ENCODE assay signal across 21 cellular contexts in genomic region chr3:71276531-71276930, GRCh38.
"Had no signal": no experiment of that assay in that cellular context is flagged by ENCODE, and none has a peak within 500 bp of the region (broad histone marks: within the 10 kb centered on the region; RNA-seq: fewer than 3 reads in every experiment).

No MANE protein-coding gene starts in this region.

- FAIRE-seq: endometrium, frontal cortex had no signal

- H3K27ac ChIP-seq: heart left ventricle, neutrophil, psoas muscle, right lobe of liver, tibial artery, upper lobe of left lung, uterus had no signal

- H3K4me3 ChIP-seq: heart left ventricle, lung, psoas muscle, right lobe of liver, tibial artery, upper lobe of left lung, uterus had no signal

- H3K9me3 ChIP-seq: heart left ventricle, neutrophil, psoas muscle, right lobe of liver, tibial artery, upper lobe of left lung, uterus had no signal

- H3K4me1 ChIP-seq: heart left ventricle, psoas muscle, right lobe of liver, tibial artery, upper lobe of left lung, uterus had no signal

- DNase-seq: effector memory CD4-positive, alpha-beta T cell; heart left ventricle; hippocampal formation; left colon; left ventricle myocardium superior; mesenchymal stem cell; midbrain; psoas muscle; retina; right lobe of liver; stimulated activated CD4-positive, alpha-beta T cell treated with anti-CD3 and anti-CD28 coated beads, Interleukin-4, amount 100 ng/mL, for 1 hour; stimulated activated CD8-positive, alpha-beta memory T cell treated with anti-CD3 and anti-CD28 coated beads, Interleukin-4, amount 100 ng/mL, for 48 hours; stimulated activated naive CD4-positive, alpha-beta T cell; tibial artery; upper lobe of left lung; uterus had no signal

- ATAC-seq: esophagus mucosa, heart left ventricle, left colon, left ventricle myocardium superior, right lobe of liver had no signal

- H3K36me3 ChIP-seq: heart left ventricle, right lobe of liver, tibial artery, upper lobe of left lung, uterus had no signal

- H3K27me3 ChIP-seq: heart left ventricle, neutrophil, right lobe of liver, tibial artery, upper lobe of left lung, uterus had no signal
